8 cellular contexts compared by ENCODE assay signal in the genomic region with DNA sequence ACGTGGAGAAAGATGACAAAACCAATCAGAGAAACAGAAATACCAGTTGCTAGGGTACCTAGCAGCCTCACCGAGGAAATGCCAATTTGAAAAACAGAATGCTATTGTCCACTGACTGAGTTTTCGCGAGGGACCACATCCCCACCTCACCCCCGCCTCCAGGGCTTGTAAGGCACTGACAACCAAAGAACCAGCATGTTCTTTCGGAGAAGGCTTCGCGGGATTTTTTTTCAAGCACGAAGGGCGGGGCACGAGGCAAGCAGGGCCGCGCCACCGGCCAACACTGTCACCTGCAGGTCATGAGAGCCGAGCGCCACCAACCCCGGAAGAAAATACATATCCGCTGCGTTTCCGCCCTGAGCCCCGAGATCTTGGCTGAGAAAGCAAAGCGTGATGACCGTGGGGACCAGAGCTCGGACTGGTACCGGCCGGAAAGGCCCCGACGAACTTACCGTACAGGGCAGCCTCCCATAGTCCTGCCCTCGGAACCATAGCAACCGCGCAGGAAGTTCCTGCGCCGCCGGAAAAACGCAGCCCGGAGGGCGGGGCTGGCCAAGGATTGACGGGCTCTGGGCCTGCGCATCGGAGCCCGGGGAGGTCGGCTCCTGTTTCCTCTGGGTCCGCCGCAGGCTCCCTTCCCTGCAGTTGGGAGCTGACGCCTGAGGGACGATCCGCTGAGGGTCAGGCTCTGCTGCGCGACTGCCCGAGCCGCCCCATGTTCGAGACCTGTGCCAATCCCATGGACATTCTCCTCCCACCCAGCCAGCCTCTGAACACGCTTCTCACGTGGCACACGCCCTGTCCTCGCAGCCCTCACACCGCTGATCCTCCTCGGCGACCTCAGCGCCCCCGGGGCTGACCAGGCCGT.
DNase-seq lines count a peak whose midpoint lies in the region; ATAC-seq lines count a peak whose summit lies in the region.

No MANE protein-coding gene starts in this region.

- DNase-seq in Ammon's horn (ENCODE audit: low spot score) = peak; percentile 88
- peak; percentile 89 for DNase-seq in NCI-H345 (lab: John Stamatoyannopoulos, UW)
- DNase-seq in activated CD4-positive, CD25-positive, alpha-beta regulatory T cell treated with anti-CD3 and anti-CD28 coated beads, Interleukin-2, amount 50 U/mL, for 16 hours (ENCODE audit: low read depth, low spot score) = peak; percentile 83
- DNase-seq in cerebellar cortex (ENCODE audit: low spot score) = peak; percentile 91
- DNase-seq in islet precursor cell = peak; percentile 94
- peak; percentile 79 for DNase-seq in stimulated activated CD4-positive, alpha-beta T cell treated with anti-CD3 and anti-CD28 coated beads, Interleukin-12 subunit alpha, Interleukin-12 subunit beta, amount 100 ng/mL, for 4 hours

- ATAC-seq in GM19035 (IDR thresholded peaks at IDR 0.05; ENCODE audit: unreplicated experiment) (peak; percentile 94), HG03342 (IDR thresholded peaks at IDR 0.05; ENCODE audit: unreplicated experiment) (peak; percentile 92)

Comparison
In these comparisons a context has a peak if more than half of its experiments do, and no peak if none do; other contexts are left out.
1. Peak in every context shown above with its lines: DNase-seq and ATAC-seq.